Comparison of ENCODE assay signal across 29 cellular contexts in the genomic region with DNA sequence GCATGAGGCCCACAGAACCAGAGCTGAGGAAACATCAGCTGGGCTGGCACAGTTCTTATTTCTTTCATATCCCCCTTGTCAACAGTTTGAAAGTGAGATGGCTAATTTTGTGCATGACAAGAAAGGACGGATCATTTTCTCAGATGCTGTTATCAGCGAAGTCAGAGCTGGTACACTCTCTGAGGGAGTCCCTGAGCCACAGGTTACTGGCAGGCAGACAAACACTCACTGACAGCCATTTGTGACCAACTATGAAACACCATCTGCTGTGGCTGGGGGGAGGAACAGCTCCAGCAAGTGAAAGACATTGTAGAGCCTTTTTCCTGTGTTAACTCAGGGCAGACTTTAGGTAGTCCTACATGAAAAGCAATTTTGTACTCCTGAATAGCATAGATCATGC. TPM values are rescaled to one million over a fixed set of nuclear protein-coding genes. Genes with fewer than 3 reads are reported as not detected.
DNase-seq lines count a peak whose midpoint lies in the region; ATAC-seq and TF ChIP-seq lines count a peak whose summit lies in the region.
"Had no signal": no experiment of that assay in that cellular context is flagged by ENCODE, and none has a peak within 500 bp of the region (broad histone marks: within the 10 kb centered on the region; RNA-seq: fewer than 3 reads in every experiment).

No MANE protein-coding gene starts in this region.

- H4K20me1 ChIP-seq in PC-3 (ENCODE audit: low read length): no peaks in the 10 kb centered on the region

- ATAC-seq in PC-3 (no peak), HG03460 (IDR thresholded peaks at IDR 0.05; ENCODE audit: unreplicated experiment) (no peak)
- ATAC-seq: effector memory CD8-positive, alpha-beta T cell; Right ventricle myocardium inferior; T-helper 17 cell had no signal

- no peaks in the 10 kb centered on the region for H3K4me1 ChIP-seq in PC-3 (ENCODE audit: insufficient read depth, low read length)
- H3K4me1 ChIP-seq: left ventricle myocardium inferior, parathyroid adenoma, right atrium auricular region had no signal

- H3K4me2 ChIP-seq in PC-3 (ENCODE audit: low read length): no peak overlapping the region
- H3K4me2 ChIP-seq: smooth muscle cell had no signal

- DNase-seq in NCI-H2107 treated with DMSO at 0.1 percent for 48 hours (lab: John Stamatoyannopoulos, UW; ENCODE audit: unreplicated experiment): peak; percentile 5
- DNase-seq in NCI-H2107 (lab: John Stamatoyannopoulos, UW): no peak
- peak; percentile 81 for DNase-seq in NCI-H1694 treated with DMSO at 0.1 percent for 48 hours (lab: John Stamatoyannopoulos, UW)
- DNase-seq in OCI-M1 (lab: John Stamatoyannopoulos, UW): peak; percentile 9
- DNase-seq in myocyte (ENCODE audit: low read depth): peak; percentile 35
- DNase-seq in D341Med (ENCODE audit: low spot score): no peak
- DNase-seq in PC-3: no peak
- DNase-seq: activated CD4-positive, alpha-beta T cell treated with anti-CD3 and anti-CD28 coated beads, Interleukin-2, amount 50 U/mL, for 4 hours; activated gamma-delta T cell treated with Interleukin-2 at 50 U/mL for 16 hours; activated T-cell treated with anti-CD3 and anti-CD28 coated beads, Interleukin-2, amount 50 U/mL, for 48 hours; effector memory CD8-positive, alpha-beta T cell; erythroblast; KG1; left ventricle myocardium inferior; mesendoderm; NCI-H146; stimulated activated naive CD4-positive, alpha-beta T cell treated with Interleukin-2 at 50 U/mL for 16 hours; T-helper 17 cell had no signal

- no peaks in the 10 kb centered on the region for H3K9me3 ChIP-seq in PC-3 (ENCODE audit: low read length)
- H3K9me3 ChIP-seq: left ventricle myocardium inferior, right atrium auricular region had no signal

- H3K9ac ChIP-seq in PC-3 (ENCODE audit: low read length): no peak overlapping the region
- H3K9ac ChIP-seq: parathyroid adenoma had no signal

- no peak overlapping the region for H3K4me3 ChIP-seq in PC-3 (ENCODE audit: low read length)
- H3K4me3 ChIP-seq: left ventricle myocardium inferior, right atrium auricular region, smooth muscle cell had no signal

- no peaks in the 10 kb centered on the region for H3K36me3 ChIP-seq in PC-3 (ENCODE audit: low read depth, low read length)
- H3K36me3 ChIP-seq: left ventricle myocardium inferior, right atrium auricular region had no signal

- peaks cover 49% of the 10 kb centered on the region for H3K27me3 ChIP-seq in PC-3 (ENCODE audit: low read length)
- H3K27me3 ChIP-seq: right atrium auricular region had no signal

- CTCF ChIA-PET in PC-3 (lab: Charles Lee): no interaction called here

- H3F3A ChIP-seq in PC-3 (ENCODE audit: low read length, unreplicated experiment): no peaks in the 10 kb centered on the region

- no TSS peak for BruUV-seq in PC-3 (replicated peaks; lab: Mats Ljungman, UMichigan)

- TF ChIP-seq CTCF in PC-3 (conservative IDR thresholded peaks at IDR 0.05; ENCODE audit: low read depth, low read length): no peak

- no peaks in the 10 kb centered on the region for H3K9me2 ChIP-seq in PC-3 (replicated peaks; ENCODE audit: low read length)

- POLR2A ChIA-PET in PC-3 (lab: Charles Lee; ENCODE audit: unreplicated experiment): no interaction called here

- H3K79me2 ChIP-seq in PC-3 (ENCODE audit: low read length): no peaks in the 10 kb centered on the region
- H3K79me2 ChIP-seq: parathyroid adenoma had no signal

- intact Hi-C loops in PC-3 (cut with micrococcal nuclease): no loop called here

- no peak overlapping the region for H3K27ac ChIP-seq in PC-3 (ENCODE audit: low read length)
- H3K27ac ChIP-seq: HL-60, left ventricle myocardium inferior, parathyroid adenoma, right atrium auricular region had no signal

- H2AFZ ChIP-seq in PC-3 (ENCODE audit: low read length): no peak overlapping the region
- H2AFZ ChIP-seq: parathyroid adenoma had no signal

RNA-seq across cellular contexts. Expression of a gene that starts 22.2 kb away (rescaled TPM):
- not detected in 2 replicates for total RNA-seq in myocyte
- not detected for polyA plus RNA-seq in myocyte (2012)
- not detected in 2 replicates for total RNA-seq in PC-3 (2014; rRNA removed)
- total RNA-seq: A172, cardiac septum, H4, left ventricle myocardium inferior, right atrium auricular region, Right ventricle myocardium inferior, smooth muscle cell, temporal lobe, ureter had no signal
- polyA plus RNA-seq: smooth muscle cell had no signal

Comparison
In these comparisons a context has a peak if more than half of its experiments do, and no peak if none do; other contexts are left out.
1. DNase-seq: peak in NCI-H2107 treated with DMSO at 0.1 percent for 48 hours (single experiment), NCI-H1694 treated with DMSO at 0.1 percent for 48 hours (single experiment), OCI-M1 (single experiment) and myocyte (single experiment); none in NCI-H2107 (single experiment), D341Med (single experiment) and PC-3 (single experiment).